ENCODE assay signal across 16 cellular contexts in the genomic region with DNA sequence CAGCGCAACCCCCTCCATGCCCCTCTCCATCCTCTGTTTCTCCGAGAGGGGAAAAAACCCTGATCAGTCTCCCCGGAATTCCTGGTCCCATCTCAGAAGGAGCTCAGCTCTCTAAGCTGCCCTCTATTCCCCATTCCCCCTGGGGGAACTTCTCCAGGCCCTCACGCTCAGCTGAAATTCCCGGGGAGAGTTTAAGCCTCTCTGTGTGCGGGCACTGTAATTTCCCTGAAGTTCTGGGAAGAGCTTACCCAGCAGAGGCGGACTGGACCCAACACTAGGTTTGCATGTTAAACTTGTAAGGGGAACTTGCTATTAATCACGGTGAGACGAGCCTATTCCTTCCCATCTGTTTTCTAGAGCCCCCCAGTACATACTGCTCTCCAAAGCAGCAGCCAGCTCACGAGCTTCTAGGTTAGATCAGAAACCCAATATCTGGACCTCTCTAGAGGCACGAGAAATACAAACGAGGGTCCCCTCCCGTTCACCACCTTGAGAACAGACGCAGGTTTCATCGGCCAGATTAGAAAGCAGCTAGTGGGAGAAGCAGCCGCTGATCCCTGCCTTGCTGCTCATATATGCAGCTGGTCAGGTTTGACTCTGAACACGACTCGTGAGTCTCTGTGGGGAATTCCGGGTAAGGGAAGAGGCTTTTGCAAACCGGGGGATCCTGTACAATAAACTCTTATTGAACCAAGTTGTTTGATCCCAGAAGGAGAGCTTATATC.
DNase-seq lines count a peak whose midpoint lies in the region; ATAC-seq, FAIRE-seq and TF ChIP-seq lines count a peak whose summit lies in the region.
"Had no signal": no experiment of that assay in that cellular context is flagged by ENCODE, and none has a peak within 500 bp of the region (broad histone marks: within the 10 kb centered on the region; RNA-seq: fewer than 3 reads in every experiment).

No MANE protein-coding gene starts in this region.

- H3K36me3 ChIP-seq in effector memory CD4-positive, alpha-beta T cell (ENCODE audit: control insufficient read depth, insufficient read depth, low read length) = no peaks in the 10 kb centered on the region
- H3K36me3 ChIP-seq: upper lobe of left lung had no signal

- H3K4me1 Mint-ChIP-seq in stimulated activated naive B cell treated with anti-CD40 and anti-IgM and Interleukin-4, amounts not matched to agents 10 μg/mL and 1 μg/mL and 100 μg/mL, for 72 hours = peaks cover 8 to 26% of the 10 kb centered on the region in 2 donors

- H3K9me3 Mint-ChIP-seq in stimulated activated naive B cell treated with anti-CD40 and anti-IgM and Interleukin-4, amounts not matched to agents 10 μg/mL and 1 μg/mL and 100 μg/mL, for 72 hours = no peaks in the 10 kb centered on the region
- H3K9me3 Mint-ChIP-seq: activated naive CD8-positive, alpha-beta T cell treated with anti-CD3 and anti-CD28 coated beads, Interleukin-2, amount 50 U/mL, for 24 hours had no signal

- no peak for ATAC-seq in stimulated activated naive B cell treated with anti-CD40 and anti-IgM and Interleukin-4, amounts not matched to agents 10 μg/mL and 1 μg/mL and 100 μg/mL, for 72 hours (replicated peaks)
- ATAC-seq: activated naive CD8-positive, alpha-beta T cell treated with anti-CD3 and anti-CD28 coated beads, Interleukin-2, amount 50 U/mL, for 24 hours; PC-3 had no signal

- in situ Hi-C loops in astrocyte of the spinal cord (cut with HindIII; ENCODE audit: low sequenced_read_pairs) = no loop called here

- peak overlapping the region; percentile 64 for H3K4me3 ChIP-seq in astrocyte of the spinal cord (ENCODE audit: low read depth, low read length)
- H3K4me3 ChIP-seq in iPS-18c (ENCODE audit: insufficient read depth, low read depth, low read length) = peak overlapping the region; percentile 93
- H3K4me3 ChIP-seq in effector memory CD4-positive, alpha-beta T cell (ENCODE audit: insufficient read depth, low read depth, low read length, poor library complexity, severe bottlenecking) = no peak overlapping the region

- FAIRE-seq in urothelium cell line (lab: Jason Lieb, UNC) = no peak
- FAIRE-seq: A204.1, small intestine had no signal

- no peak overlapping the region for H3K27ac Mint-ChIP-seq in stimulated activated naive B cell treated with anti-CD40 and anti-IgM and Interleukin-4, amounts not matched to agents 10 μg/mL and 1 μg/mL and 100 μg/mL, for 72 hours
- H3K27ac Mint-ChIP-seq: activated naive CD8-positive, alpha-beta T cell treated with anti-CD3 and anti-CD28 coated beads, Interleukin-2, amount 50 U/mL, for 24 hours had no signal

- H3K27ac ChIP-seq in effector memory CD4-positive, alpha-beta T cell (ENCODE audit: insufficient read depth, low read length, poor library complexity, severe bottlenecking) = no peak overlapping the region
- H3K27ac ChIP-seq: upper lobe of left lung had no signal

- peak; percentile 46 to 75 for DNase-seq in NCI-H524 (lab: John Stamatoyannopoulos, UW)
- DNase-seq in NCI-H524 treated with DMSO at 0.1 percent for 48 hours (lab: John Stamatoyannopoulos, UW) = no peak
- DNase-seq in astrocyte of the spinal cord (ENCODE audit: low read depth, low spot score) = no peak
- no peak for DNase-seq in stimulated activated naive B cell treated with anti-CD40 and anti-IgM and Interleukin-4, amounts not matched to agents 10 μg/mL and 1 μg/mL and 100 μg/mL, for 72 hours
- DNase-seq in effector memory CD4-positive, alpha-beta T cell = no peak
- DNase-seq in NCI-H2081 treated with DMSO at 0.1 percent for 48 hours (lab: John Stamatoyannopoulos, UW) = no peak
- DNase-seq in urothelium cell line (ENCODE audit: low spot score) = no peak
- DNase-seq: activated naive CD8-positive, alpha-beta T cell treated with anti-CD3 and anti-CD28 coated beads, Interleukin-2, amount 50 U/mL, for 24 hours; DMS53; Kasumi-1; NCI-H2029 treated with DMSO at 0.1 percent for 48 hours; PC-3; small intestine had no signal

- peaks cover 27% of the 10 kb centered on the region for H3K27me3 ChIP-seq in effector memory CD4-positive, alpha-beta T cell (replicated peaks; ENCODE audit: control insufficient read depth, insufficient read depth, low read length, poor library complexity, severe bottlenecking)

- peaks cover 2% of the 10 kb centered on the region for H3K9me3 ChIP-seq in iPS-18c (ENCODE audit: control insufficient read depth, insufficient read depth, low read length)
- H3K9me3 ChIP-seq in effector memory CD4-positive, alpha-beta T cell (ENCODE audit: control insufficient read depth, low read length) = no peaks in the 10 kb centered on the region
- H3K9me3 ChIP-seq: upper lobe of left lung had no signal

- no peak for TF ChIP-seq CTCF in astrocyte of the spinal cord (IDR thresholded peaks at IDR 0.05; ENCODE audit: low read depth, low read length)

- H3K36me3 Mint-ChIP-seq in stimulated activated naive B cell treated with anti-CD40 and anti-IgM and Interleukin-4, amounts not matched to agents 10 μg/mL and 1 μg/mL and 100 μg/mL, for 72 hours = peaks cover 0 to 2% of the 10 kb centered on the region in 2 donors

- H3K4me3 Mint-ChIP-seq in stimulated activated naive B cell treated with anti-CD40 and anti-IgM and Interleukin-4, amounts not matched to agents 10 μg/mL and 1 μg/mL and 100 μg/mL, for 72 hours = peak overlapping the region; percentile 40 to 98
- H3K4me3 Mint-ChIP-seq: activated naive CD8-positive, alpha-beta T cell treated with anti-CD3 and anti-CD28 coated beads, Interleukin-2, amount 50 U/mL, for 24 hours had no signal

- peaks cover 4% of the 10 kb centered on the region for H3K4me1 ChIP-seq in effector memory CD4-positive, alpha-beta T cell (ENCODE audit: control insufficient read depth, insufficient read depth, low read length, poor library complexity, severe bottlenecking)

- peaks cover 45 to 53% of the 10 kb centered on the region in 2 donors for H3K27me3 Mint-ChIP-seq in stimulated activated naive B cell treated with anti-CD40 and anti-IgM and Interleukin-4, amounts not matched to agents 10 μg/mL and 1 μg/mL and 100 μg/mL, for 72 hours

Comparison
In these comparisons a context has a peak if more than half of its experiments do, and no peak if none do; other contexts are left out.
1. DNase-seq: peak in NCI-H524 (2 of 2); none in NCI-H524 treated with DMSO at 0.1 percent for 48 hours (single experiment), astrocyte of the spinal cord (single experiment), stimulated activated naive B cell treated with anti-CD40 and anti-IgM and Interleukin-4, amounts not matched to agents 10 μg/mL and 1 μg/mL and 100 μg/mL, for 72 hours (single experiment), effector memory CD4-positive, alpha-beta T cell (0 of 3), NCI-H2081 treated with DMSO at 0.1 percent for 48 hours (single experiment) and urothelium cell line (single experiment).